10 cellular contexts compared by ENCODE assay signal in genomic region chr17:67420994-67421393, GRCh38. TPM values are rescaled to one million over a fixed set of nuclear protein-coding genes. Genes with fewer than 3 reads are reported as not detected.
A peak's percentile ranks its signal among the peaks of the same experiment; 100 is the strongest.
DNase-seq lines count a peak whose midpoint lies in the region; ATAC-seq and TF ChIP-seq lines count a peak whose summit lies in the region.
"Had no signal": no experiment of that assay in that cellular context is flagged by ENCODE, and none has a peak within 500 bp of the region (broad histone marks: within the 10 kb centered on the region; RNA-seq: fewer than 3 reads in every experiment).

No MANE protein-coding gene starts in this region.

- H3K27ac Mint-ChIP-seq in activated T-helper 1 cell treated with anti-CD3 and anti-CD28 coated beads, Interleukin-12 subunit alpha, Interleukin-12 subunit beta, Interleukin-2, Interleukin-4 antibody, amounts not matched to agents 30 ng/mL and 10 ng/mL and 1 ng/mL, durations not matched to agents 14 hours and 24 hours and 36 hours = peak overlapping the region; percentile 74
- H3K27ac Mint-ChIP-seq: B cell had no signal

- TF ChIP-seq POLR2A in gastroesophageal sphincter (IDR thresholded peaks at IDR 0.05) (no peak), upper lobe of left lung (IDR thresholded peaks at IDR 0.05) (no peak)

- H3K4me3 ChIP-seq in heart right ventricle (no peak overlapping the region), gastroesophageal sphincter (no peak overlapping the region), upper lobe of left lung (no peak overlapping the region)

- peaks cover 48% of the 10 kb centered on the region for H3K4me1 Mint-ChIP-seq in activated T-helper 1 cell treated with anti-CD3 and anti-CD28 coated beads, Interleukin-12 subunit alpha, Interleukin-12 subunit beta, Interleukin-2, Interleukin-4 antibody, amounts not matched to agents 30 ng/mL and 10 ng/mL and 1 ng/mL, durations not matched to agents 14 hours and 24 hours and 36 hours (ENCODE audit: low read depth)

- H3K36me3 Mint-ChIP-seq in activated T-helper 1 cell treated with anti-CD3 and anti-CD28 coated beads, Interleukin-12 subunit alpha, Interleukin-12 subunit beta, Interleukin-2, Interleukin-4 antibody, amounts not matched to agents 30 ng/mL and 10 ng/mL and 1 ng/mL, durations not matched to agents 14 hours and 24 hours and 36 hours (ENCODE audit: low read depth) = peaks cover 9% of the 10 kb centered on the region

- H3K27me3 Mint-ChIP-seq in activated T-helper 1 cell treated with anti-CD3 and anti-CD28 coated beads, Interleukin-12 subunit alpha, Interleukin-12 subunit beta, Interleukin-2, Interleukin-4 antibody, amounts not matched to agents 30 ng/mL and 10 ng/mL and 1 ng/mL, durations not matched to agents 14 hours and 24 hours and 36 hours (ENCODE audit: insufficient read depth) = no peaks in the 10 kb centered on the region
- H3K27me3 Mint-ChIP-seq: B cell had no signal

- H3K36me3 ChIP-seq in heart right ventricle = no peaks in the 10 kb centered on the region
- H3K36me3 ChIP-seq in gastroesophageal sphincter = no peaks in the 10 kb centered on the region
- no peaks in the 10 kb centered on the region for H3K36me3 ChIP-seq in upper lobe of left lung

- peaks cover 0 to 49% (median 9%) of the 10 kb centered on the region in 9 donors for H3K4me1 ChIP-seq in heart right ventricle
- H3K4me1 ChIP-seq in gastroesophageal sphincter = peaks cover 0 to 6% (median 0%) of the 10 kb centered on the region in 3 donors
- peaks cover 19 to 30% (median 26%) of the 10 kb centered on the region in 4 donors for H3K4me1 ChIP-seq in upper lobe of left lung

- ATAC-seq in heart right ventricle = no peak
- ATAC-seq in left ventricle myocardium superior = no peak
- ATAC-seq in gastroesophageal sphincter = no peak
- ATAC-seq in upper lobe of left lung (ENCODE audit: low FRiP score in 2 of 2) = no peak
- no peak for ATAC-seq in GM18520 (IDR thresholded peaks at IDR 0.05; ENCODE audit: unreplicated experiment)
- no peak for ATAC-seq in GM21717 (IDR thresholded peaks at IDR 0.05; ENCODE audit: unreplicated experiment)

- H3K27me3 ChIP-seq in heart right ventricle = no peaks in the 10 kb centered on the region
- no peaks in the 10 kb centered on the region for H3K27me3 ChIP-seq in gastroesophageal sphincter
- H3K27me3 ChIP-seq in upper lobe of left lung = no peaks in the 10 kb centered on the region

- DNase-seq in heart right ventricle = no peak
- DNase-seq in left ventricle myocardium superior = no peak
- no peak for DNase-seq in activated T-helper 1 cell treated with anti-CD3 and anti-CD28 coated beads, Interleukin-12 subunit alpha, Interleukin-12 subunit beta, Interleukin-2, Interleukin-4 antibody, amounts not matched to agents 30 ng/mL and 10 ng/mL and 1 ng/mL, durations not matched to agents 14 hours and 24 hours and 36 hours (ENCODE audit: low spot score)
- DNase-seq in upper lobe of left lung = no peak
- DNase-seq in medulla oblongata (ENCODE audit: extremely low spot score) = no peak
- DNase-seq: NCI-H1694 treated with DMSO at 0.1 percent for 48 hours had no signal

- WGBS in heart right ventricle, 2 donors = 77 to 83% methylated on average over 5 of the region's 5 CpGs
- WGBS in gastroesophageal sphincter (ENCODE audit: low coverage in 1 of 2), 2 donors = 75 to 77% methylated on average over 4 to 5 of the region's 5 CpGs
- WGBS in upper lobe of left lung, 2 donors = 72 to 79% methylated on average over 5 of the region's 5 CpGs

- H3K9me3 Mint-ChIP-seq in activated T-helper 1 cell treated with anti-CD3 and anti-CD28 coated beads, Interleukin-12 subunit alpha, Interleukin-12 subunit beta, Interleukin-2, Interleukin-4 antibody, amounts not matched to agents 30 ng/mL and 10 ng/mL and 1 ng/mL, durations not matched to agents 14 hours and 24 hours and 36 hours = no peaks in the 10 kb centered on the region

- TF ChIP-seq CTCF in heart right ventricle (IDR thresholded peaks at IDR 0.05) (no peak), gastroesophageal sphincter (IDR thresholded peaks at IDR 0.05) (no peak), upper lobe of left lung (IDR thresholded peaks at IDR 0.05) (no peak)

- intact Hi-C loops in heart right ventricle (cut with DNase I) (loop anchor here in 3 of 10 donors (5.0 kb wide), 3 partner anchors 34 to 51 kb away; partner anchors contain the start of gene PITPNC1 (in 1 of the 3)), left ventricle myocardium superior (cut with micrococcal nuclease) (no loop called here)
- intact Hi-C loops in activated T-helper 1 cell treated with anti-CD3 and anti-CD28 coated beads, Interleukin-12 subunit alpha, Interleukin-12 subunit beta, Interleukin-2, Interleukin-4 antibody, amounts not matched to agents 30 ng/mL and 10 ng/mL and 1 ng/mL, durations not matched to agents 14 hours and 24 hours and 36 hours (cut with micrococcal nuclease) = no loop called here

- no peak overlapping the region for H3K4me3 Mint-ChIP-seq in activated T-helper 1 cell treated with anti-CD3 and anti-CD28 coated beads, Interleukin-12 subunit alpha, Interleukin-12 subunit beta, Interleukin-2, Interleukin-4 antibody, amounts not matched to agents 30 ng/mL and 10 ng/mL and 1 ng/mL, durations not matched to agents 14 hours and 24 hours and 36 hours
- H3K4me3 Mint-ChIP-seq: B cell had no signal

- H3K27ac ChIP-seq in heart right ventricle (peak overlapping the region in 8 of 10 donors; percentile 1 to 83 (median 58)), gastroesophageal sphincter (peak overlapping the region in 3 of 4 donors; percentile 49 to 68 (median 63)), upper lobe of left lung (peak overlapping the region; percentile 40 to 77 (median 62))

- TF ChIP-seq EP300 in gastroesophageal sphincter (IDR thresholded peaks at IDR 0.05) (no peak), upper lobe of left lung (IDR thresholded peaks at IDR 0.05) (no peak)

- H3K9me3 ChIP-seq in heart right ventricle (peaks cover 0 to under 1% (median 0%) of the 10 kb centered on the region in 11 donors), gastroesophageal sphincter (no peaks in the 10 kb centered on the region), upper lobe of left lung (no peaks in the 10 kb centered on the region)

RNA-seq across cellular contexts. Expression of gene PITPNC1, which starts 43.9 kb away (rescaled TPM):
- 10 to 100 TPM in 6 of 10 donors, 1 to 10 TPM in 4; 7.4 to 28.0 (median 11.5) TPM for total RNA-seq in heart right ventricle
- polyA plus RNA-seq in heart right ventricle = 10 to 100 TPM in 1 of 2 donors, 1 to 10 TPM in 1; 6.6 to 13.3 TPM
- 11.0 TPM for total RNA-seq in left ventricle myocardium superior
- 17.7 and 18.3 TPM in 2 replicates for total RNA-seq in activated T-helper 1 cell treated with anti-CD3 and anti-CD28 coated beads, Interleukin-12 subunit alpha, Interleukin-12 subunit beta, Interleukin-2, Interleukin-4 antibody, amounts not matched to agents 30 ng/mL and 10 ng/mL and 1 ng/mL, durations not matched to agents 14 hours and 24 hours and 36 hours
- 10 to 100 TPM in 3 of 4 donors, 1 to 10 TPM in 1; 7.6 to 30.1 (median 15.1) TPM for total RNA-seq in gastroesophageal sphincter
- total RNA-seq in upper lobe of left lung = 10 to 100 TPM in 4 of 6 donors, 1 to 10 TPM in 2; 8.5 to 23.3 (median 13.7) TPM

RNA-seq across cellular contexts. Expression of gene PSMD12, which starts 54.6 kb away (rescaled TPM):
- total RNA-seq in heart right ventricle (10 to 100 TPM; 44.5 to 67.1 (median 49.9) TPM), left ventricle myocardium superior (47.0 TPM), gastroesophageal sphincter (10 to 100 TPM; 28.3 to 47.3 (median 37.3) TPM), upper lobe of left lung (10 to 100 TPM; 11.9 to 36.9 (median 29.8) TPM)
- polyA plus RNA-seq in heart right ventricle = 10 to 100 TPM; 28.5 to 32.3 TPM
- 87.4 TPM in 2 replicates for total RNA-seq in activated T-helper 1 cell treated with anti-CD3 and anti-CD28 coated beads, Interleukin-12 subunit alpha, Interleukin-12 subunit beta, Interleukin-2, Interleukin-4 antibody, amounts not matched to agents 30 ng/mL and 10 ng/mL and 1 ng/mL, durations not matched to agents 14 hours and 24 hours and 36 hours
